ENCODE assay signal across 8 cellular contexts in the genomic region with DNA sequence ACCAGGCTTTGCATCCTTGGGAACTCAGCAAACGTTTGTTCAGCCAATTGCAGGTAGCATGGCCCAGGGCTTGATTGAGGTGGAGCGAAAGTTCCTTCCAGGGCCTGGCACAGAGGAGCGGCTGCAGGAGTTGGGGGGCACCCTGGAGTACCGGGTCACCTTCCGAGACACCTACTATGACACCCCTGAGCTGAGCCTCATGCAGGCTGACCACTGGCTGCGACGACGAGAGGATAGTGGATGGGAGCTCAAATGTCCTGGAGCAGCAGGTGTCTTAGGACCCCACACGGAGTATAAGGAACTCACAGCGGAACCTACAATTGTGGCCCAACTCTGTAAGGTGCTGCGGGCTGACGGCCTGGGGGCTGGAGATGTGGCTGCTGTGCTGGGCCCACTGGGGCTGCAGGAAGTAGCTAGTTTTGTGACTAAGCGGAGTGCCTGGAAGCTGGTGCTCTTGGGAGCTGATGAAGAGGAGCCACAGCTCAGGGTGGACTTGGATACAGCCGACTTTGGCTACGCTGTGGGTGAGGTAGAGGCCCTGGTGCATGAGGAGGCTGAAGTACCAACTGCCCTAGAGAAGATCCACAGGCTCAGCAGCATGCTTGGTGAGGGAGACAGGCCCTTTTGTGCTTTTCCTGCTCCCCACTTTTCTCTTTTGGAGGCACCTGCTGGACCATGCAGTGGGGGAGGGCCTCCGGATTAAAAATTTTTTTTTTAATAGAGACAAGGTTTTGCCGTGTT. TPM values are rescaled to one million over a fixed set of nuclear protein-coding genes. Genes with fewer than 3 reads are reported as not detected.
DNase-seq lines count a peak whose midpoint lies in the region; ATAC-seq, FAIRE-seq and TF ChIP-seq lines count a peak whose summit lies in the region.

No MANE protein-coding gene starts in this region.

- no peaks in the 10 kb centered on the region for H3F3A ChIP-seq in OCI-LY1 (ENCODE audit: insufficient read depth, low read length)

- no peak for FAIRE-seq in pancreas (lab: Jason Lieb, UNC)

- peaks cover 18% of the 10 kb centered on the region for H3K4me1 Mint-ChIP-seq in endothelial cell (ENCODE audit: unreplicated experiment)

- no peaks in the 10 kb centered on the region for H3K79me2 ChIP-seq in OCI-LY1 (ENCODE audit: insufficient read depth, low read length)

- H3K4me1 ChIP-seq in OCI-LY1 (ENCODE audit: insufficient read depth, low read length, severe bottlenecking) (peaks cover 38% of the 10 kb centered on the region), pancreas (peaks cover 0 to 10% (median 6%) of the 10 kb centered on the region in 3 donors)

- H3K27me3 ChIP-seq in OCI-LY1 (ENCODE audit: insufficient read depth, low read length): no peaks in the 10 kb centered on the region
- H3K27me3 ChIP-seq in pancreas: no peaks in the 10 kb centered on the region

- intact Hi-C loops in pancreas (cut with DNase I): no loop called here

- H3K27me3 Mint-ChIP-seq in endothelial cell (ENCODE audit: unreplicated experiment): peaks cover 6% of the 10 kb centered on the region

- WGBS in pancreas, 2 donors: 27 to 31% methylated on average over 17 of the region's 17 CpGs

- DNase-seq in GM12864 (ENCODE audit: low read depth) (no peak), endothelial cell (ENCODE audit: low spot score) (no peak), pancreas (peak in 1 of 6 donors; percentile 51), NAMALWA (ENCODE audit: low spot score) (no peak), NCI-H187 (lab: John Stamatoyannopoulos, UW) (no peak), GM20000 (ENCODE audit: low spot score) (no peak)
- no peak for DNase-seq in activated effector memory CD4-positive, alpha-beta T cell treated with Interleukin-2 at 50 U/mL for 16 hours

- H4K20me1 ChIP-seq in OCI-LY1 (ENCODE audit: insufficient read depth, low read length): no peaks in the 10 kb centered on the region

- H3K9ac ChIP-seq in OCI-LY1 (ENCODE audit: low read length): peak overlapping the region; percentile 97

- H3K9me3 Mint-ChIP-seq in endothelial cell (ENCODE audit: unreplicated experiment): no peaks in the 10 kb centered on the region

- H3K27ac ChIP-seq in OCI-LY1 (ENCODE audit: low read depth, low read length, poor library complexity, severe bottlenecking) (peak overlapping the region; percentile 68), pancreas (peak overlapping the region; percentile 90 to 94 (median 93))

- H3K9me3 ChIP-seq in OCI-LY1 (ENCODE audit: low read length) (no peaks in the 10 kb centered on the region), pancreas (no peaks in the 10 kb centered on the region)

- H3K36me3 ChIP-seq in OCI-LY1 (ENCODE audit: insufficient read depth, low read length) (peaks cover 29% of the 10 kb centered on the region; the same call in 1 of the 2 replicates), pancreas (peaks cover 0 to 17% (median 7%) of the 10 kb centered on the region in 3 donors)

- TF ChIP-seq CTCF in GM12864 (IDR thresholded peaks at IDR 0.05; ENCODE audit: low read depth, low read length, missing control alignments): no peak
- no peak for TF ChIP-seq CTCF in OCI-LY1 (IDR thresholded peaks at IDR 0.05; ENCODE audit: low read length)
- no peak for TF ChIP-seq CTCF in endothelial cell (IDR thresholded peaks at IDR 0.05; ENCODE audit: unreplicated experiment)
- no peak for TF ChIP-seq CTCF in pancreas (IDR thresholded peaks at IDR 0.05)
- TF ChIP-seq CTCF in GM20000 (IDR thresholded peaks at IDR 0.05; ENCODE audit: extremely low read depth, missing control alignments): no peak

- peak overlapping the region; percentile 90 for H3K4me2 ChIP-seq in OCI-LY1 (ENCODE audit: low read length)

- H3K36me3 Mint-ChIP-seq in endothelial cell (ENCODE audit: low read depth, unreplicated experiment): peaks cover 27% of the 10 kb centered on the region

- no peaks in the 10 kb centered on the region for H3K9me2 ChIP-seq in OCI-LY1 (ENCODE audit: low read depth, low read length)

- H3K4me3 ChIP-seq in GM12864 (ENCODE audit: low read depth, low read length) (peak overlapping the region; percentile 82), OCI-LY1 (ENCODE audit: low read depth, low read length, poor library complexity, severe bottlenecking) (peak overlapping the region; percentile 82), pancreas (peak overlapping the region; percentile 70 to 96 (median 90))

- H2AFZ ChIP-seq in OCI-LY1 (ENCODE audit: low read length): no peak overlapping the region

- peak overlapping the region; percentile 64 for H3K27ac Mint-ChIP-seq in endothelial cell (ENCODE audit: unreplicated experiment)

- peak in 1 of 4 donors; percentile 1 for ATAC-seq in pancreas

- peak overlapping the region; percentile 92 for H3K4me3 Mint-ChIP-seq in endothelial cell (ENCODE audit: unreplicated experiment)

RNA-seq across cellular contexts. Expression of a gene that starts 0.8 kb away (rescaled TPM):
- total RNA-seq in endothelial cell (ENCODE audit: unreplicated experiment): 6.9 TPM
- 10 to 100 TPM in 1 of 6 donors, 1 to 10 TPM in 5; 5.6 to 11.6 (median 8.4) TPM for total RNA-seq in pancreas
- polyA plus RNA-seq in pancreas: 10 to 100 TPM; 11.9 TPM

RNA-seq across cellular contexts. Expression of a gene that starts 5.3 kb away (rescaled TPM):
- total RNA-seq in endothelial cell (ENCODE audit: unreplicated experiment) (12.7 TPM), pancreas (1 to 10 TPM in 3 of 6 donors, under 1 TPM in 3; 0.63 to 3.8 (median 1.0) TPM)
- polyA plus RNA-seq in pancreas: 1 to 10 TPM; 1.7 to 3.0 TPM

RNA-seq across cellular contexts. Expression of a gene that starts 10.7 kb away (rescaled TPM):
- total RNA-seq in endothelial cell (ENCODE audit: unreplicated experiment) (134 TPM), pancreas (100 to 1,000 TPM in 1 of 6 donors, 10 to 100 TPM in 5; 57.4 to 153 (median 70.4) TPM)
- 100 to 1,000 TPM; 303 to 392 TPM for polyA plus RNA-seq in pancreas

RNA-seq across cellular contexts. Expression of a gene that starts 21.7 kb away (rescaled TPM):
- total RNA-seq in endothelial cell (ENCODE audit: unreplicated experiment) (0.64 TPM), pancreas (under 1 TPM; 0.12 to 0.47 (median 0.29) TPM)
- 1 to 10 TPM in 1 of 2 donors, under 1 TPM in 1; 0.46 to 1.3 TPM for polyA plus RNA-seq in pancreas
